Comparison of ENCODE assay signal across 8 cellular contexts in genomic region chr3:183178833-183179549, GRCh38. TPM values are rescaled to one million over a fixed set of nuclear protein-coding genes. Genes with fewer than 3 reads are reported as not detected.
A peak's percentile ranks its signal among the peaks of the same experiment; 100 is the strongest.
DNase-seq lines count a peak whose midpoint lies in the region; ATAC-seq and TF ChIP-seq lines count a peak whose summit lies in the region.

No MANE protein-coding gene starts in this region.

- H2AFZ ChIP-seq in Karpas-422 (ENCODE audit: low read length), result peak overlapping the region; percentile 36; the same call in 1 of the 2 replicates

- 0 to 13% methylated on average over 7 to 13 of the region's 68 CpGs for WGBS in esophagus squamous epithelium, 2 donors

- H3K36me3 ChIP-seq in Karpas-422 (ENCODE audit: insufficient read depth, low read length) (no peaks in the 10 kb centered on the region; the same call in 1 of the 2 replicates), esophagus squamous epithelium (no peaks in the 10 kb centered on the region), subcutaneous abdominal adipose tissue (ENCODE audit: control insufficient read depth in 5 of 5, insufficient read depth in 5 of 5, low read length in 5 of 5) (no peaks in the 10 kb centered on the region)

- peak; percentile 71 for DNase-seq in Karpas-422
- peak; percentile 49 for DNase-seq in activated T-cell treated with anti-CD3 and anti-CD28 coated beads for 48 hours (ENCODE audit: low read depth)
- DNase-seq in esophagus squamous epithelium (lab: John Stamatoyannopoulos, UW), result no peak
- DNase-seq in naive thymus-derived CD8-positive, alpha-beta T cell, result peak in 8 of 10 donors; percentile 14 to 39 (median 28)

- ATAC-seq in GM19043 (IDR thresholded peaks at IDR 0.05; ENCODE audit: low read depth, unreplicated experiment) (peak; percentile 46), HG03159 (IDR thresholded peaks at IDR 0.05; ENCODE audit: unreplicated experiment) (no peak), GM21717 (IDR thresholded peaks at IDR 0.05; ENCODE audit: unreplicated experiment) (no peak)
- peak; percentile 75 to 86 for ATAC-seq in naive thymus-derived CD8-positive, alpha-beta T cell

- no peaks in the 10 kb centered on the region for H4K20me1 ChIP-seq in Karpas-422 (ENCODE audit: insufficient read depth, low read depth, low read length)

- peaks cover 0 to 2% (median 0%) of the 10 kb centered on the region in 3 donors for H3K36me3 Mint-ChIP-seq in naive thymus-derived CD8-positive, alpha-beta T cell

- peak overlapping the region; percentile 66 for H3K4me2 ChIP-seq in Karpas-422 (ENCODE audit: low read depth, low read length, poor library complexity, severe bottlenecking)

- H3K27me3 ChIP-seq in Karpas-422 (ENCODE audit: low read length) (no peaks in the 10 kb centered on the region; the same call in 1 of the 2 replicates), esophagus squamous epithelium (peaks cover 0 to 72% (median 0%) of the 10 kb centered on the region in 4 donors), subcutaneous abdominal adipose tissue (ENCODE audit: control insufficient read depth in 5 of 5, insufficient read depth in 4 of 5, low read length in 5 of 5) (peaks cover 13 to 37% (median 34%) of the 10 kb centered on the region in 5 donors)

- POLR2A ChIA-PET in naive thymus-derived CD8-positive, alpha-beta T cell (lab: Charles Lee), result no interaction called here

- H3K27me3 Mint-ChIP-seq in naive thymus-derived CD8-positive, alpha-beta T cell, result peaks cover 26 to 49% (median 38%) of the 10 kb centered on the region in 5 donors

- no peaks in the 10 kb centered on the region for H3K9me3 Mint-ChIP-seq in naive thymus-derived CD8-positive, alpha-beta T cell

- H3K27ac ChIP-seq in Karpas-422 (ENCODE audit: low read length), result no peak overlapping the region
- peak overlapping the region in 2 of 4 donors; percentile 23 to 25 for H3K27ac ChIP-seq in esophagus squamous epithelium
- H3K27ac ChIP-seq in subcutaneous abdominal adipose tissue (ENCODE audit: low read depth, low read length), result no peak overlapping the region

- H3K9me3 ChIP-seq in Karpas-422 (ENCODE audit: low read length), result no peaks in the 10 kb centered on the region
- H3K9me3 ChIP-seq in esophagus squamous epithelium, result no peaks in the 10 kb centered on the region
- no peaks in the 10 kb centered on the region for H3K9me3 ChIP-seq in subcutaneous abdominal adipose tissue (ENCODE audit: control insufficient read depth in 5 of 5, low read length in 5 of 5)

- intact Hi-C loops in esophagus squamous epithelium (cut with DNase I), result no loop called here

- H3K9me2 ChIP-seq in Karpas-422 (replicated peaks; ENCODE audit: insufficient read depth, low read length), result no peaks in the 10 kb centered on the region

- H3K4me1 Mint-ChIP-seq in naive thymus-derived CD8-positive, alpha-beta T cell, result peaks cover 5 to 20% (median 10%) of the 10 kb centered on the region in 4 donors

- TF ChIP-seq POLR2A in esophagus squamous epithelium (IDR thresholded peaks at IDR 0.05), result no peak

- H3K79me2 ChIP-seq in Karpas-422 (ENCODE audit: low read length), result no peaks in the 10 kb centered on the region

- peak in 1 of 6 experiments; percentile 2 for TF ChIP-seq CTCF in esophagus squamous epithelium (IDR thresholded peaks at IDR 0.05)

- peaks cover 72% of the 10 kb centered on the region for H3K4me1 ChIP-seq in Karpas-422 (ENCODE audit: low read length)
- H3K4me1 ChIP-seq in esophagus squamous epithelium, result peaks cover 18 to 25% (median 21%) of the 10 kb centered on the region in 3 donors
- peaks cover 0 to 18% (median 17%) of the 10 kb centered on the region in 5 donors for H3K4me1 ChIP-seq in subcutaneous abdominal adipose tissue (ENCODE audit: control insufficient read depth in 5 of 5, insufficient read depth in 5 of 5, low read length in 5 of 5)

- H3K4me3 Mint-ChIP-seq in naive thymus-derived CD8-positive, alpha-beta T cell, result peak overlapping the region; percentile 66 to 82 (median 75)

- H3K9ac ChIP-seq in Karpas-422 (ENCODE audit: low read length) (peak overlapping the region; percentile 65), subcutaneous abdominal adipose tissue (ENCODE audit: low read length in 5 of 5) (peak overlapping the region in 1 of 5 donors; percentile 30)

- H3K4me3 ChIP-seq in Karpas-422 (ENCODE audit: low read length) (peak overlapping the region; percentile 62), esophagus squamous epithelium (peak overlapping the region; percentile 46 to 66 (median 56)), subcutaneous abdominal adipose tissue (ENCODE audit: low read depth in 1 of 5, low read length in 5 of 5) (peak overlapping the region; percentile 50 to 67 (median 53))

- no peak overlapping the region for H3K27ac Mint-ChIP-seq in naive thymus-derived CD8-positive, alpha-beta T cell

RNA-seq across cellular contexts. Expression of gene LAMP3, which starts 16.5 kb away (rescaled TPM):
- 44.0 and 102 TPM in 2 replicates for total RNA-seq in Karpas-422 (2014; rRNA removed; shearing (Covaris generic); ENCODE audit: low replicate concordance)
- total RNA-seq in esophagus squamous epithelium, result 1 to 10 TPM in 3 of 4 donors, under 1 TPM in 1; 0.95 to 7.7 (median 5.4) TPM
- total RNA-seq in naive thymus-derived CD8-positive, alpha-beta T cell, result 1 to 10 TPM in 1 of 2 experiments, under 1 TPM in 1; 0.83 to 1.3 TPM
- polyA plus RNA-seq in naive thymus-derived CD8-positive, alpha-beta T cell, result 1 to 10 TPM; 1.4 to 4.4 (median 1.7) TPM

Comparison
In these comparisons a context has a peak if more than half of its experiments do, and no peak if none do; other contexts are left out.
1. ATAC-seq: peak in GM19043 (single experiment) and naive thymus-derived CD8-positive, alpha-beta T cell (2 of 2); none in HG03159 (single experiment) and GM21717 (single experiment).
2. Peak in every context shown above with its lines, with median percentiles within 50 percentile points of each other: H3K4me3 ChIP-seq.